In genomic region chr1:156808186-156809030, GRCh38 we compare ENCODE assay signal across 20 cellular contexts. TPM values are rescaled to one million over a fixed set of nuclear protein-coding genes. Genes with fewer than 3 reads are reported as not detected.
DNase-seq lines count a peak whose midpoint lies in the region; ATAC-seq, FAIRE-seq and TF ChIP-seq lines count a peak whose summit lies in the region.
"Had no signal": no experiment of that assay in that cellular context is flagged by ENCODE, and none has a peak within 500 bp of the region (broad histone marks: within the 10 kb centered on the region; RNA-seq: fewer than 3 reads in every experiment).

No MANE protein-coding gene starts in this region.

- H3K79me2 ChIP-seq in astrocyte (ENCODE audit: insufficient read depth, low read length) (no peaks in the 10 kb centered on the region), neural progenitor cell (ENCODE audit: low read depth) (no peaks in the 10 kb centered on the region)

- H2AFZ ChIP-seq in astrocyte (ENCODE audit: low read depth, low read length) = no peak overlapping the region
- no peak overlapping the region for H2AFZ ChIP-seq in neural progenitor cell (replicated peaks)

- H3K27ac ChIP-seq in HEK293 (ENCODE audit: extremely low read depth, low read depth, low read length) (no peak overlapping the region), astrocyte (ENCODE audit: low read depth, low read length) (no peak overlapping the region), neural progenitor cell (no peak overlapping the region)
- H3K27ac ChIP-seq: A549, C4-2B, psoas muscle, thoracic aorta had no signal

- no peak overlapping the region for H3K9ac ChIP-seq in astrocyte (ENCODE audit: low read length)
- H3K9ac ChIP-seq in neural progenitor cell = no peak overlapping the region

- H3K36me3 Mint-ChIP-seq in activated CD4-positive, alpha-beta T cell treated with anti-CD3 and anti-CD28 coated beads for 36 hours (ENCODE audit: low read depth) = peaks cover 71% of the 10 kb centered on the region
- peaks cover 23% of the 10 kb centered on the region for H3K36me3 Mint-ChIP-seq in astrocyte (ENCODE audit: low read depth, unreplicated experiment)
- peaks cover 2% of the 10 kb centered on the region for H3K36me3 Mint-ChIP-seq in neural progenitor cell
- peaks cover 5% of the 10 kb centered on the region for H3K36me3 Mint-ChIP-seq in glutamatergic neuron (ENCODE audit: unreplicated experiment)

- no peak overlapping the region for H3K4me3 ChIP-seq in HEK293 (ENCODE audit: low read depth, low read length)
- no peak overlapping the region for H3K4me3 ChIP-seq in astrocyte (ENCODE audit: insufficient read depth, low read depth, low read length)
- no peak overlapping the region for H3K4me3 ChIP-seq in neural progenitor cell
- H3K4me3 ChIP-seq: A549, psoas muscle, thoracic aorta had no signal

- H3K9me3 ChIP-seq in HEK293 (ENCODE audit: control insufficient read depth, insufficient read depth, low read depth, low read length) (no peaks in the 10 kb centered on the region), astrocyte (ENCODE audit: insufficient read depth, low read depth, low read length) (no peaks in the 10 kb centered on the region), neural progenitor cell (ENCODE audit: low read depth) (no peaks in the 10 kb centered on the region)
- H3K9me3 ChIP-seq: A549, psoas muscle, thoracic aorta had no signal

- TF ChIP-seq CTCF in HEK293 (tag by site-specific recombination; IDR thresholded peaks at IDR 0.05) (no peak), astrocyte (IDR thresholded peaks at IDR 0.05; ENCODE audit: insufficient read depth, low read depth, low read length) (no peak), neural progenitor cell (IDR thresholded peaks at IDR 0.05) (no peak), glutamatergic neuron (IDR thresholded peaks at IDR 0.05; ENCODE audit: partially characterized antibody, unreplicated experiment) (no peak)

- FAIRE-seq in astrocyte (lab: Jason Lieb, UNC) = no peak
- FAIRE-seq: A549, endometrium, islet of Langerhans, small intestine had no signal

- H3K4me2 ChIP-seq in astrocyte (ENCODE audit: low read length) (no peak overlapping the region), neural progenitor cell (no peak overlapping the region)
- H3K4me2 ChIP-seq: A549 had no signal

- H3F3A ChIP-seq in neural progenitor cell (ENCODE audit: low read depth) = peaks cover 17% of the 10 kb centered on the region

- ATAC-seq in activated CD4-positive, alpha-beta T cell treated with anti-CD3 and anti-CD28 coated beads for 36 hours = no peak
- no peak for ATAC-seq in GM21737 (IDR thresholded peaks at IDR 0.05; ENCODE audit: unreplicated experiment)
- ATAC-seq: A549, psoas muscle had no signal

- POLR2A ChIA-PET in activated CD4-positive, alpha-beta T cell treated with anti-CD3 and anti-CD28 coated beads for 36 hours (lab: Charles Lee) = interaction anchor here (1.1 kb wide), 2 partner anchors 35 to 40 kb away, joined by 3 to 4 read pairs; no protein-coding TSS in a partner anchor
- POLR2A ChIA-PET in HEK293 (lab: Yijun Ruan, JAX) = interaction anchor here (0.8 kb wide), 1 partner anchor 52 kb away, joined by 6 read pairs; no protein-coding TSS in a partner anchor

- intact Hi-C loops in activated CD4-positive, alpha-beta T cell treated with anti-CD3 and anti-CD28 coated beads for 36 hours (cut with DNase I, micrococcal nuclease) = no loop called here

- H4K20me1 ChIP-seq in astrocyte (ENCODE audit: insufficient read depth, low read length) (peaks cover 11% of the 10 kb centered on the region), neural progenitor cell (ENCODE audit: low read depth) (no peaks in the 10 kb centered on the region)

- peak overlapping the region; percentile 68 for H3K27ac Mint-ChIP-seq in activated CD4-positive, alpha-beta T cell treated with anti-CD3 and anti-CD28 coated beads for 36 hours
- peak overlapping the region; percentile 31 for H3K27ac Mint-ChIP-seq in astrocyte (ENCODE audit: unreplicated experiment)
- peak overlapping the region; percentile 55 for H3K27ac Mint-ChIP-seq in neural progenitor cell
- no peak overlapping the region for H3K27ac Mint-ChIP-seq in glutamatergic neuron (ENCODE audit: unreplicated experiment)

- no peaks in the 10 kb centered on the region for H3K27me3 Mint-ChIP-seq in activated CD4-positive, alpha-beta T cell treated with anti-CD3 and anti-CD28 coated beads for 36 hours
- H3K27me3 Mint-ChIP-seq in astrocyte (ENCODE audit: low read depth, unreplicated experiment) = peaks cover 30% of the 10 kb centered on the region
- peaks cover 18% of the 10 kb centered on the region for H3K27me3 Mint-ChIP-seq in neural progenitor cell (ENCODE audit: insufficient read depth, low read depth)
- peaks cover 25% of the 10 kb centered on the region for H3K27me3 Mint-ChIP-seq in glutamatergic neuron (ENCODE audit: unreplicated experiment)

- H3K4me1 Mint-ChIP-seq in activated CD4-positive, alpha-beta T cell treated with anti-CD3 and anti-CD28 coated beads for 36 hours = peaks cover 60% of the 10 kb centered on the region
- peaks cover 16% of the 10 kb centered on the region for H3K4me1 Mint-ChIP-seq in astrocyte (ENCODE audit: low read depth, unreplicated experiment)
- H3K4me1 Mint-ChIP-seq in neural progenitor cell = peaks cover 41% of the 10 kb centered on the region
- peaks cover 9% of the 10 kb centered on the region for H3K4me1 Mint-ChIP-seq in glutamatergic neuron (ENCODE audit: low read depth, unreplicated experiment)

- no peaks in the 10 kb centered on the region for H3K9me3 Mint-ChIP-seq in activated CD4-positive, alpha-beta T cell treated with anti-CD3 and anti-CD28 coated beads for 36 hours (ENCODE audit: low read depth)
- H3K9me3 Mint-ChIP-seq in astrocyte (ENCODE audit: unreplicated experiment) = peaks cover 8% of the 10 kb centered on the region
- H3K9me3 Mint-ChIP-seq in neural progenitor cell = no peaks in the 10 kb centered on the region
- peaks cover 6% of the 10 kb centered on the region for H3K9me3 Mint-ChIP-seq in glutamatergic neuron (ENCODE audit: unreplicated experiment)
- H3K9me3 Mint-ChIP-seq: nephron had no signal

- H3K27me3 ChIP-seq in astrocyte (ENCODE audit: insufficient read depth, low read length) (peaks cover 2% of the 10 kb centered on the region), neural progenitor cell (peaks cover 25% of the 10 kb centered on the region)

- no peak overlapping the region for H3K4me3 Mint-ChIP-seq in activated CD4-positive, alpha-beta T cell treated with anti-CD3 and anti-CD28 coated beads for 36 hours
- H3K4me3 Mint-ChIP-seq in astrocyte (ENCODE audit: unreplicated experiment) (no peak overlapping the region), neural progenitor cell (no peak overlapping the region), glutamatergic neuron (ENCODE audit: unreplicated experiment) (no peak overlapping the region)

- H3K36me3 ChIP-seq in HEK293 (ENCODE audit: control insufficient read depth in 2 of 2, insufficient read depth in 1 of 2, low read length in 2 of 2) = peaks cover 0 to 7% of the 10 kb centered on the region in 2 experiments; a peak in 1 of 3 replicates
- H3K36me3 ChIP-seq in astrocyte (ENCODE audit: insufficient read depth, low read length) = no peaks in the 10 kb centered on the region
- H3K36me3 ChIP-seq in neural progenitor cell = no peaks in the 10 kb centered on the region
- H3K36me3 ChIP-seq: thoracic aorta had no signal

- CTCF ChIA-PET in activated CD4-positive, alpha-beta T cell treated with anti-CD3 and anti-CD28 coated beads for 36 hours (lab: Charles Lee) = interaction anchor here (1.1 to 2.5 kb wide), 6 partner anchors 11 to 119 kb away, joined by 3 to 14 read pairs (median 4); no protein-coding TSS in a partner anchor
- CTCF ChIA-PET in HEK293 (lab: Yijun Ruan, JAX) = interaction anchor here (0.9 to 1.8 kb wide), 4 partner anchors 9 to 82 kb away, joined by 3 to 15 read pairs (median 3); partner anchors contain the start of gene NTRK1

- DNase-seq in activated CD4-positive, alpha-beta T cell treated with anti-CD3 and anti-CD28 coated beads for 36 hours = no peak
- DNase-seq in activated CD4-positive, alpha-beta T cell treated with anti-CD3 and anti-CD28 coated beads, Interleukin-2, amount 50 U/mL, for 48 hours = no peak
- no peak for DNase-seq in astrocyte (ENCODE audit: low read depth)
- DNase-seq in neural progenitor cell (ENCODE audit: low spot score) = no peak
- no peak for DNase-seq in A172 (ENCODE audit: low spot score)
- DNase-seq in glutamatergic neuron = no peak
- DNase-seq: NCI-H1417 treated with DMSO at 0.1 percent for 48 hours; NCI-H2171 treated with DMSO at 0.1 percent for 48 hours; psoas muscle; SIG-M5; small intestine; stimulated activated CD8-positive, alpha-beta memory T cell treated with anti-CD3 and anti-CD28 coated beads, Interleukin-4, amount 100 ng/mL, for 48 hours had no signal

- no peaks in the 10 kb centered on the region for H3K4me1 ChIP-seq in HEK293 (ENCODE audit: control insufficient read depth, insufficient read depth, low read length)
- H3K4me1 ChIP-seq in astrocyte (ENCODE audit: insufficient read depth, low read length) = peaks cover 8% of the 10 kb centered on the region
- H3K4me1 ChIP-seq in neural progenitor cell = peaks cover 26% of the 10 kb centered on the region

RNA-seq across cellular contexts. Expression of gene SH2D2A, which starts 8.2 kb away (rescaled TPM):
- total RNA-seq in activated CD4-positive, alpha-beta T cell treated with anti-CD3 and anti-CD28 coated beads for 36 hours = 100 to 1,000 TPM; 189 to 211 TPM
- 0.89 and 1.1 TPM in 2 replicates for total RNA-seq in astrocyte
- 1.2 TPM in 1 of 2 replicates, not detected in the other for total RNA-seq in neural progenitor cell (ENCODE audit: low replicate concordance)
- total RNA-seq in A172 (2014; rRNA removed; shearing (Covaris generic)) = 0.09 TPM in 1 of 2 replicates, not detected in the other
- 0.86 TPM for total RNA-seq in glutamatergic neuron (ENCODE audit: unreplicated experiment)

RNA-seq across cellular contexts. Expression of gene PRCC, which starts 41.1 kb away (rescaled TPM):
- total RNA-seq in activated CD4-positive, alpha-beta T cell treated with anti-CD3 and anti-CD28 coated beads for 36 hours = 100 to 1,000 TPM in 1 of 2 experiments, 10 to 100 TPM in 1; 80.4 to 110 TPM
- 75.5 and 78.3 TPM in 2 replicates for total RNA-seq in astrocyte
- 30.1 and 43.1 TPM in 2 replicates for total RNA-seq in neural progenitor cell (ENCODE audit: low replicate concordance)
- total RNA-seq in A172 (2014; rRNA removed; shearing (Covaris generic)) = 40.3 and 51.5 TPM in 2 replicates
- 88.8 TPM for total RNA-seq in glutamatergic neuron (ENCODE audit: unreplicated experiment)

RNA-seq across cellular contexts. Expression of gene INSRR, which starts 50.5 kb away (rescaled TPM):
- total RNA-seq in activated CD4-positive, alpha-beta T cell treated with anti-CD3 and anti-CD28 coated beads for 36 hours = under 1 TPM; 0.14 to 0.18 TPM
- total RNA-seq in astrocyte (0.05 TPM in 1 of 2 replicates, not detected in the other), neural progenitor cell (ENCODE audit: low replicate concordance) (not detected in 2 replicates), glutamatergic neuron (ENCODE audit: unreplicated experiment) (6.9 TPM)
- not detected in 2 replicates for total RNA-seq in A172 (2014; rRNA removed; shearing (Covaris generic))
- total RNA-seq: thoracic aorta had no signal

RNA-seq across cellular contexts. Expression of gene NTRK1, which starts 52.3 kb away (rescaled TPM):
- total RNA-seq in activated CD4-positive, alpha-beta T cell treated with anti-CD3 and anti-CD28 coated beads for 36 hours = 1 to 10 TPM; 4.4 to 6.1 TPM
- total RNA-seq in astrocyte (0.10 and 0.27 TPM in 2 replicates), neural progenitor cell (ENCODE audit: low replicate concordance) (0.15 TPM in 1 of 2 replicates, not detected in the other), glutamatergic neuron (ENCODE audit: unreplicated experiment) (296 TPM)
- total RNA-seq in A172 (2014; rRNA removed; shearing (Covaris generic)) = 0.16 and 0.24 TPM in 2 replicates

RNA-seq across cellular contexts. Expression of gene HDGF, which starts 56.9 kb away (rescaled TPM):
- 100 to 1,000 TPM; 312 to 358 TPM for total RNA-seq in activated CD4-positive, alpha-beta T cell treated with anti-CD3 and anti-CD28 coated beads for 36 hours
- total RNA-seq in astrocyte (179 and 190 TPM in 2 replicates), neural progenitor cell (ENCODE audit: low replicate concordance) (246 and 366 TPM in 2 replicates), glutamatergic neuron (ENCODE audit: unreplicated experiment) (147 TPM)
- total RNA-seq in A172 (2014; rRNA removed; shearing (Covaris generic)) = 430 and 446 TPM in 2 replicates

Comparison
In these comparisons a context has a peak if more than half of its experiments do, and no peak if none do; other contexts are left out.
1. RNA of gene SH2D2A, which starts 8.2 kb away (total RNA-seq): 189 to 211 TPM in activated CD4-positive, alpha-beta T cell treated with anti-CD3 and anti-CD28 coated beads for 36 hours; 0.89 to 1.1 TPM in astrocyte, 0.86 TPM in glutamatergic neuron (single experiment), 0.09 TPM in A172 and 1.2 TPM in neural progenitor cell; every median in the first group is over 10 times any median in the second.